15 cellular contexts compared by ENCODE assay signal in genomic region chr3:36900474-36901443, GRCh38. TPM values are rescaled to one million over a fixed set of nuclear protein-coding genes. Genes with fewer than 3 reads are reported as not detected.
A peak's percentile ranks its signal among the peaks of the same experiment; 100 is the strongest.
DNase-seq lines count a peak whose midpoint lies in the region; ATAC-seq and TF ChIP-seq lines count a peak whose summit lies in the region.
"Had no signal": no experiment of that assay in that cellular context is flagged by ENCODE, and none has a peak within 500 bp of the region (broad histone marks: within the 10 kb centered on the region; RNA-seq: fewer than 3 reads in every experiment).

No MANE protein-coding gene starts in this region.

- peaks cover 75% of the 10 kb centered on the region for H3K4me1 Mint-ChIP-seq in activated T-cell treated with anti-CD3 and anti-CD28 coated beads, Interleukin-2, amount 50 U/mL, for 72 hours (ENCODE audit: low read depth)
- H3K4me1 Mint-ChIP-seq in activated naive CD8-positive, alpha-beta T cell treated with anti-CD3 and anti-CD28 coated beads, Interleukin-2, amount 50 U/mL, for 24 hours, result peaks cover 68% of the 10 kb centered on the region
- H3K4me1 Mint-ChIP-seq in stimulated activated naive B cell treated with anti-CD40 and anti-IgM and Interleukin-4, amounts not matched to agents 10 μg/mL and 1 μg/mL and 100 μg/mL, for 72 hours, result peaks cover 34 to 74% of the 10 kb centered on the region in 2 donors

- peak overlapping the region; percentile 46; the same call in 1 of the 2 replicates for H3K4me2 ChIP-seq in OCI-LY1 (ENCODE audit: low read length)

- peak overlapping the region; percentile 30; the same call in 1 of the 2 replicates for H3K9ac ChIP-seq in OCI-LY1 (ENCODE audit: low read length)

- peaks cover 0 to 5% of the 10 kb centered on the region in 2 donors for H3K36me3 Mint-ChIP-seq in activated T-cell treated with anti-CD3 and anti-CD28 coated beads, Interleukin-2, amount 50 U/mL, for 72 hours (ENCODE audit: insufficient read depth in 2 of 2)
- peaks cover 22% of the 10 kb centered on the region for H3K36me3 Mint-ChIP-seq in activated naive CD8-positive, alpha-beta T cell treated with anti-CD3 and anti-CD28 coated beads, Interleukin-2, amount 50 U/mL, for 24 hours (ENCODE audit: low read depth)
- peaks cover 6 to 12% of the 10 kb centered on the region in 2 donors for H3K36me3 Mint-ChIP-seq in stimulated activated naive B cell treated with anti-CD40 and anti-IgM and Interleukin-4, amounts not matched to agents 10 μg/mL and 1 μg/mL and 100 μg/mL, for 72 hours

- H3K36me3 ChIP-seq in OCI-LY1 (ENCODE audit: insufficient read depth, low read length), result peaks cover 74% of the 10 kb centered on the region
- H3K36me3 ChIP-seq: gastrocnemius medialis had no signal

- H3K27me3 Mint-ChIP-seq in activated T-cell treated with anti-CD3 and anti-CD28 coated beads, Interleukin-2, amount 50 U/mL, for 72 hours (ENCODE audit: low read depth), result peaks cover 7% of the 10 kb centered on the region
- no peaks in the 10 kb centered on the region for H3K27me3 Mint-ChIP-seq in activated naive CD8-positive, alpha-beta T cell treated with anti-CD3 and anti-CD28 coated beads, Interleukin-2, amount 50 U/mL, for 24 hours
- H3K27me3 Mint-ChIP-seq in stimulated activated naive B cell treated with anti-CD40 and anti-IgM and Interleukin-4, amounts not matched to agents 10 μg/mL and 1 μg/mL and 100 μg/mL, for 72 hours, result no peaks in the 10 kb centered on the region

- H2AFZ ChIP-seq in OCI-LY1 (ENCODE audit: low read length), result no peak overlapping the region

- no peak for ATAC-seq in activated T-cell treated with anti-CD3 and anti-CD28 coated beads, Interleukin-2, amount 50 U/mL, for 72 hours (replicated peaks in 1 of 2)
- no peak for ATAC-seq in activated naive CD8-positive, alpha-beta T cell treated with anti-CD3 and anti-CD28 coated beads, Interleukin-2, amount 50 U/mL, for 24 hours
- ATAC-seq in stimulated activated naive B cell treated with anti-CD40 and anti-IgM and Interleukin-4, amounts not matched to agents 10 μg/mL and 1 μg/mL and 100 μg/mL, for 72 hours (replicated peaks), result no peak
- ATAC-seq in HG02588 (IDR thresholded peaks at IDR 0.05; ENCODE audit: unreplicated experiment), result no peak
- ATAC-seq: gastrocnemius medialis, Right ventricle myocardium inferior had no signal

- H3F3A ChIP-seq in OCI-LY1 (ENCODE audit: insufficient read depth, low read length), result no peaks in the 10 kb centered on the region

- H3K9me3 ChIP-seq in OCI-LY1 (ENCODE audit: low read length), result no peaks in the 10 kb centered on the region
- H3K9me3 ChIP-seq: gastrocnemius medialis, thoracic aorta had no signal

- no peaks in the 10 kb centered on the region for H3K9me3 Mint-ChIP-seq in activated T-cell treated with anti-CD3 and anti-CD28 coated beads, Interleukin-2, amount 50 U/mL, for 72 hours
- no peaks in the 10 kb centered on the region for H3K9me3 Mint-ChIP-seq in activated naive CD8-positive, alpha-beta T cell treated with anti-CD3 and anti-CD28 coated beads, Interleukin-2, amount 50 U/mL, for 24 hours
- H3K9me3 Mint-ChIP-seq in stimulated activated naive B cell treated with anti-CD40 and anti-IgM and Interleukin-4, amounts not matched to agents 10 μg/mL and 1 μg/mL and 100 μg/mL, for 72 hours, result no peaks in the 10 kb centered on the region

- intact Hi-C loops in dorsolateral prefrontal cortex (cut with DNase I), result no loop called here

- no peak for DNase-seq in activated T-cell treated with anti-CD3 and anti-CD28 coated beads, Interleukin-2, amount 50 U/mL, for 72 hours
- no peak for DNase-seq in activated T-cell treated with anti-CD3 and anti-CD28 coated beads, Interleukin-2, amount 50 U/mL, for 1 hour
- no peak for DNase-seq in activated naive CD8-positive, alpha-beta T cell treated with anti-CD3 and anti-CD28 coated beads, Interleukin-2, amount 50 U/mL, for 24 hours
- no peak for DNase-seq in stimulated activated naive B cell treated with anti-CD40 and anti-IgM and Interleukin-4, amounts not matched to agents 10 μg/mL and 1 μg/mL and 100 μg/mL, for 72 hours
- DNase-seq in dorsolateral prefrontal cortex (no peak), NCI-H524 treated with DMSO at 0.1 percent for 48 hours (lab: John Stamatoyannopoulos, UW) (no peak)
- DNase-seq: amygdala, gastrocnemius medialis, NCI-H2107, retina had no signal

- H3K27ac Mint-ChIP-seq in activated T-cell treated with anti-CD3 and anti-CD28 coated beads, Interleukin-2, amount 50 U/mL, for 72 hours, result peak overlapping the region; percentile 63
- H3K27ac Mint-ChIP-seq in activated naive CD8-positive, alpha-beta T cell treated with anti-CD3 and anti-CD28 coated beads, Interleukin-2, amount 50 U/mL, for 24 hours, result peak overlapping the region; percentile 57
- H3K27ac Mint-ChIP-seq in stimulated activated naive B cell treated with anti-CD40 and anti-IgM and Interleukin-4, amounts not matched to agents 10 μg/mL and 1 μg/mL and 100 μg/mL, for 72 hours, result peak overlapping the region; percentile 80

- peak overlapping the region; percentile 75 for H3K27ac ChIP-seq in OCI-LY1 (ENCODE audit: low read depth, low read length, poor library complexity, severe bottlenecking)
- no peak overlapping the region for H3K27ac ChIP-seq in dorsolateral prefrontal cortex
- H3K27ac ChIP-seq: gastrocnemius medialis, thoracic aorta had no signal

- H3K4me3 ChIP-seq in OCI-LY1 (ENCODE audit: low read depth, low read length, poor library complexity, severe bottlenecking) (peak overlapping the region; percentile 1), dorsolateral prefrontal cortex (no peak overlapping the region)
- H3K4me3 ChIP-seq: gastrocnemius medialis, lung, thoracic aorta had no signal

- no peaks in the 10 kb centered on the region for H3K79me2 ChIP-seq in OCI-LY1 (ENCODE audit: insufficient read depth, low read length)

- no peaks in the 10 kb centered on the region for H3K9me2 ChIP-seq in OCI-LY1 (ENCODE audit: low read depth, low read length)

- H3K27me3 ChIP-seq in OCI-LY1 (ENCODE audit: insufficient read depth, low read length) (no peaks in the 10 kb centered on the region), dorsolateral prefrontal cortex (no peaks in the 10 kb centered on the region)
- H3K27me3 ChIP-seq: gastrocnemius medialis had no signal

- peaks cover 56% of the 10 kb centered on the region for H3K4me1 ChIP-seq in OCI-LY1 (ENCODE audit: insufficient read depth, low read length, severe bottlenecking)
- H3K4me1 ChIP-seq: gastrocnemius medialis had no signal

- TF ChIP-seq CTCF in OCI-LY1 (IDR thresholded peaks at IDR 0.05; ENCODE audit: low read length), result no peak
- no peak for TF ChIP-seq CTCF in dorsolateral prefrontal cortex (IDR thresholded peaks at IDR 0.05 in 54 of 56, conservative IDR thresholded peaks at IDR 0.05 in 2 of 56; ENCODE audit: low read depth in 1 of 56, partially characterized antibody in 56 of 56)

- no peaks in the 10 kb centered on the region for H4K20me1 ChIP-seq in OCI-LY1 (ENCODE audit: insufficient read depth, low read length)

- H3K4me3 Mint-ChIP-seq in activated T-cell treated with anti-CD3 and anti-CD28 coated beads, Interleukin-2, amount 50 U/mL, for 72 hours, result peak overlapping the region; percentile 53 to 54
- peak overlapping the region; percentile 38 for H3K4me3 Mint-ChIP-seq in activated naive CD8-positive, alpha-beta T cell treated with anti-CD3 and anti-CD28 coated beads, Interleukin-2, amount 50 U/mL, for 24 hours
- peak overlapping the region; percentile 50 to 64 for H3K4me3 Mint-ChIP-seq in stimulated activated naive B cell treated with anti-CD40 and anti-IgM and Interleukin-4, amounts not matched to agents 10 μg/mL and 1 μg/mL and 100 μg/mL, for 72 hours

RNA-seq across cellular contexts. Expression of gene TRANK1, which starts 44.1 kb away (rescaled TPM):
- 10 to 100 TPM; 19.1 to 25.8 TPM for total RNA-seq in activated T-cell treated with anti-CD3 and anti-CD28 coated beads, Interleukin-2, amount 50 U/mL, for 72 hours
- total RNA-seq in dorsolateral prefrontal cortex, result 100 to 1,000 TPM in 1 of 120 experiments, 10 to 100 TPM in 119; 20.2 to 106 (median 56.2) TPM
